ENCODE assay signal across 8 cellular contexts in genomic region chr15:63157891-63158431, GRCh38. TPM values are rescaled to one million over a fixed set of nuclear protein-coding genes. Genes with fewer than 3 reads are reported as not detected.
DNase-seq lines count a peak whose midpoint lies in the region; ATAC-seq, FAIRE-seq and TF ChIP-seq lines count a peak whose summit lies in the region.

No MANE protein-coding gene starts in this region.

- TF ChIP-seq EP300 in A549 (IDR thresholded peaks at IDR 0.05) = no peak

- dilution Hi-C loops in mammary epithelial cell (cut with HindIII; ENCODE audit: low sequenced_read_pairs) = no loop called here

- H3K27me3 ChIP-seq in mammary epithelial cell (ENCODE audit: insufficient read depth, low read length) = no peaks in the 10 kb centered on the region
- no peaks in the 10 kb centered on the region for H3K27me3 ChIP-seq in skeletal muscle satellite cell (ENCODE audit: control insufficient read depth, insufficient read depth, low read length)

- peaks cover 8% of the 10 kb centered on the region for H3K36me3 ChIP-seq in mammary epithelial cell (ENCODE audit: insufficient read depth, low read length)
- H3K36me3 ChIP-seq in skeletal muscle satellite cell (ENCODE audit: insufficient read depth, low read length) = peaks cover 28% of the 10 kb centered on the region

- peak in 1 of 2 experiments; percentile 11; a peak in 2 of 5 replicates for TF ChIP-seq RAD21 in A549 (conservative IDR thresholded peaks at IDR 0.05 in 1 of 2, IDR thresholded peaks at IDR 0.05 in 1 of 2)

- peak; percentile 86 to 87 for DNase-seq in A549 (ENCODE audit: low read depth in 1 of 2, low spot score in 1 of 2)
- DNase-seq in GM04504 (ENCODE audit: low read depth) = peak; percentile 64
- peak; percentile 66 for DNase-seq in RCC 7860 (ENCODE audit: low spot score)
- peak; percentile 45 for DNase-seq in mammary epithelial cell
- DNase-seq in immature natural killer cell = peak in 2 of 3 donors; percentile 32 to 34
- DNase-seq in NK-92 (lab: John Stamatoyannopoulos, UW; ENCODE audit: unreplicated experiment) = no peak

- no peaks in the 10 kb centered on the region for H3K9me3 ChIP-seq in A549
- no peaks in the 10 kb centered on the region for H3K9me3 ChIP-seq in mammary epithelial cell (replicated peaks; ENCODE audit: insufficient read depth, low read length)
- H3K9me3 ChIP-seq in skeletal muscle satellite cell (replicated peaks; ENCODE audit: low read length) = no peaks in the 10 kb centered on the region

- H3K4me3 ChIP-seq in A549 (peak overlapping the region; percentile 74), mammary epithelial cell (replicated peaks in 1 of 3; ENCODE audit: insufficient read depth in 1 of 3, low read depth in 2 of 3, low read length in 3 of 3) (peak overlapping the region; percentile 89 to 93 (median 91)), skeletal muscle satellite cell (ENCODE audit: low read length) (peak overlapping the region; percentile 89)

- peak; percentile 16; the same call in 1 of the 2 replicates for TF ChIP-seq POLR2A in A549 (IDR thresholded peaks at IDR 0.05; ENCODE audit: low read length)

- H3K79me2 ChIP-seq in mammary epithelial cell (ENCODE audit: insufficient read depth, low read length) = peaks cover 28% of the 10 kb centered on the region

- BruUV-seq in mammary epithelial cell (replicated peaks; lab: Mats Ljungman, UMichigan) = TSS peak; percentile 63

- H3K4me2 ChIP-seq in A549 = peak overlapping the region; percentile 86
- peak overlapping the region; percentile 74 for H3K4me2 ChIP-seq in mammary epithelial cell (ENCODE audit: insufficient read depth, low read depth, low read length)
- H3K4me2 ChIP-seq in skeletal muscle satellite cell (ENCODE audit: low read length) = peak overlapping the region; percentile 83

- H3K27ac Mint-ChIP-seq in immature natural killer cell = peak overlapping the region; percentile 88 to 99 (median 94)

- H3K27ac ChIP-seq in A549 (peak overlapping the region; percentile 95 to 98), mammary epithelial cell (ENCODE audit: insufficient read depth, low read depth, low read length) (peak overlapping the region; percentile 95)

- FAIRE-seq in A549 (lab: Jason Lieb, UNC) = no peak
- FAIRE-seq in RCC 7860 (lab: Jason Lieb, UNC) = peak; percentile 61

- in situ Hi-C loops in mammary epithelial cell (cut with MboI; ENCODE audit: low sequenced_read_pairs in 2 of 2) = loop anchor here in 1 of 2 donors (10.0 to 25.0 kb wide), 2 partner anchors 117 to 229 kb away; partner anchors contain the start of genes APH1B and CA12

- H3K27me3 Mint-ChIP-seq in immature natural killer cell (ENCODE audit: low read depth in 3 of 3) = peaks cover 0 to 7% (median 5%) of the 10 kb centered on the region in 3 donors

- no peaks in the 10 kb centered on the region for H4K20me1 ChIP-seq in mammary epithelial cell (ENCODE audit: insufficient read depth, low read length)

- H3K9me3 Mint-ChIP-seq in immature natural killer cell = no peaks in the 10 kb centered on the region

- peak overlapping the region; percentile 92 for H3K9ac ChIP-seq in mammary epithelial cell (ENCODE audit: insufficient read depth, low read length)
- H3K9ac ChIP-seq in skeletal muscle satellite cell (ENCODE audit: low read depth, low read length) = peak overlapping the region; percentile 94

- peaks cover 25 to 31% of the 10 kb centered on the region in 2 donors for H3K4me1 Mint-ChIP-seq in immature natural killer cell

- POLR2A ChIA-PET in A549 (lab: Yijun Ruan, JAX) = interaction anchor here (0.6 to 2.3 kb wide), 26 partner anchors 11 to 442 kb away, joined by 3 to 24 read pairs (median 4); partner anchors contain the start of genes APH1B, RAB8B and USP3

- CTCF ChIA-PET in A549 (lab: Yijun Ruan, JAX) (interaction anchor here (0.7 to 1.9 kb wide), 13 partner anchors 8 to 376 kb away, joined by 3 to 10 read pairs (median 3); partner anchors contain the start of gene APH1B), mammary epithelial cell (lab: Charles Lee; ENCODE audit: low non-redundant PET) (no interaction called here)

- ATAC-seq in A549 = peak; percentile 82 to 83
- peak; percentile 9 for ATAC-seq in HG02970 (IDR thresholded peaks at IDR 0.05; ENCODE audit: low FRiP score, unreplicated experiment)

- 8% methylated on average over 18 of the region's 18 CpGs for WGBS in A549 (ENCODE audit: missing lambda C conversion rate)
- 7% methylated on average over 18 of the region's 18 CpGs for WGBS in mammary epithelial cell (ENCODE audit: low coverage, missing lambda C conversion rate)

- peak overlapping the region; percentile 91 to 100 (median 97) for H3K4me3 Mint-ChIP-seq in immature natural killer cell

- TF ChIP-seq CTCF in A549 (IDR thresholded peaks at IDR 0.05) (no peak; the same call in 2 of the 3 replicates), mammary epithelial cell (conservative IDR thresholded peaks at IDR 0.05 in 1 of 2, IDR thresholded peaks at IDR 0.05 in 1 of 2; ENCODE audit: extremely low read depth in 1 of 2, insufficient read depth in 1 of 2, low read depth in 1 of 2, low read length in 2 of 2) (peak; percentile 11 to 24)

- peaks cover 0 to 1% (median 0%) of the 10 kb centered on the region in 3 donors for H3K36me3 Mint-ChIP-seq in immature natural killer cell

- intact Hi-C loops in mammary epithelial cell (cut with micrococcal nuclease) = loop anchor here (2.0 kb wide), 8 partner anchors 21 to 245 kb away; partner anchors contain the start of gene APH1B

- peak overlapping the region; percentile 90 for H2AFZ ChIP-seq in mammary epithelial cell (ENCODE audit: low read depth, low read length)

- H3K4me1 ChIP-seq in A549 (peaks cover 32% of the 10 kb centered on the region), mammary epithelial cell (ENCODE audit: insufficient read depth, low read length) (peaks cover 3% of the 10 kb centered on the region), skeletal muscle satellite cell (ENCODE audit: control insufficient read depth, insufficient read depth, low read length) (peaks cover 14% of the 10 kb centered on the region)

TF ChIP-seq in A549, 52 proteins besides CTCF, POLR2A, EP300 and RAD21 (continues in another document):
- TF ChIP-seq HOXB5 (CRISPR knock-in tag; IDR thresholded peaks at IDR 0.05) (no peak), EHMT2 (IDR thresholded peaks at IDR 0.05; ENCODE audit: low read depth) (no peak), RNF2 (IDR thresholded peaks at IDR 0.05; ENCODE audit: borderline replicate concordance, low read depth) (no peak), TFCP2L1 (CRISPR knock-in tag; IDR thresholded peaks at IDR 0.05) (no peak), ZFP36 (IDR thresholded peaks at IDR 0.05; ENCODE audit: borderline replicate concordance, partially characterized antibody) (no peak), E2F6 (IDR thresholded peaks at IDR 0.05; ENCODE audit: borderline replicate concordance, low read depth) (no peak), POLR2AphosphoS2 (conservative IDR thresholded peaks at IDR 0.05; ENCODE audit: low read length) (no peak), FOXS1 (CRISPR knock-in tag; IDR thresholded peaks at IDR 0.05) (no peak)

RNA-seq across cellular contexts. Expression of gene RPS27L, which starts 0.7 kb away (rescaled TPM):
- polyA plus RNA-seq in A549 (2011; rRNA removed) (742 and 748 TPM in 2 replicates), A549 (2017; fragmentation: RNase III; extraction: RNeasy Plus Mini Kit Qiagen cat#74134 plus additional on column Dnase treatment) (609 to 664 TPM (median 641 TPM) in 3 replicates), mammary epithelial cell (113 TPM), immature natural killer cell (100 to 1,000 TPM; 135 to 198 (median 154) TPM)
- 258 and 280 TPM in 2 replicates for polyA plus RNA-seq in A549 (2012; cell fraction: cytosol; rRNA removed)
- 43.1 and 51.1 TPM in 2 replicates for polyA plus RNA-seq in A549 (2012; cell fraction: nucleus; rRNA removed)
- 38.3 and 59.2 TPM in 2 replicates for polyA minus RNA-seq in A549 (2011; rRNA and poly(A)+ RNA removed)
- 100 to 1,000 TPM in 1 of 2 donors, 10 to 100 TPM in 1; 40.5 to 141 TPM for total RNA-seq in mammary epithelial cell
- polyA minus RNA-seq in mammary epithelial cell = 17.6 TPM
- 137 and 146 TPM in 2 replicates for total RNA-seq in skeletal muscle satellite cell (2012; rRNA removed)

RNA-seq across cellular contexts. Expression of gene RAB8B, which starts 31.4 kb away (rescaled TPM):
- polyA plus RNA-seq in A549 (2011; rRNA removed) = 28.8 and 41.4 TPM in 2 replicates
- 7.0 and 7.8 TPM in 2 replicates for polyA plus RNA-seq in A549 (2012; cell fraction: cytosol; rRNA removed)
- polyA plus RNA-seq in A549 (2012; cell fraction: nucleus; rRNA removed) = 1.2 and 2.2 TPM in 2 replicates
- 19.5 to 22.2 TPM (median 21.5 TPM) in 3 replicates for polyA plus RNA-seq in A549 (2017; fragmentation: RNase III; extraction: RNeasy Plus Mini Kit Qiagen cat#74134 plus additional on column Dnase treatment)
- polyA minus RNA-seq in A549 (2011; rRNA and poly(A)+ RNA removed) = 13.6 and 14.7 TPM in 2 replicates
- 10 to 100 TPM; 20.6 to 36.3 TPM for total RNA-seq in mammary epithelial cell
- 13.9 TPM for polyA plus RNA-seq in mammary epithelial cell
- 56.8 TPM for polyA minus RNA-seq in mammary epithelial cell
- 100 to 1,000 TPM in 1 of 3 donors, 10 to 100 TPM in 2; 64.6 to 123 (median 79.7) TPM for polyA plus RNA-seq in immature natural killer cell
- 31.5 and 46.1 TPM in 2 replicates for total RNA-seq in skeletal muscle satellite cell (2012; rRNA removed)

RNA-seq across cellular contexts. Expression of gene LACTB, which starts 36.3 kb away (rescaled TPM):
- polyA plus RNA-seq in A549 (2011; rRNA removed) (31.0 and 59.6 TPM in 2 replicates), A549 (2017; fragmentation: RNase III; extraction: RNeasy Plus Mini Kit Qiagen cat#74134 plus additional on column Dnase treatment) (56.5 to 69.8 TPM (median 56.7 TPM) in 3 replicates), mammary epithelial cell (8.6 TPM), immature natural killer cell (10 to 100 TPM; 11.3 to 11.7 (median 11.5) TPM)
- polyA plus RNA-seq in A549 (2012; cell fraction: cytosol; rRNA removed) = 27.8 and 29.8 TPM in 2 replicates
- 16.7 and 18.5 TPM in 2 replicates for polyA plus RNA-seq in A549 (2012; cell fraction: nucleus; rRNA removed)
- polyA minus RNA-seq in A549 (2011; rRNA and poly(A)+ RNA removed) = 8.8 and 9.4 TPM in 2 replicates
- 10 to 100 TPM; 17.3 to 23.0 TPM for total RNA-seq in mammary epithelial cell
- 17.0 TPM for polyA minus RNA-seq in mammary epithelial cell
- 11.1 and 18.0 TPM in 2 replicates for total RNA-seq in skeletal muscle satellite cell (2012; rRNA removed)
